In genomic region chr9:120946259-120946658, GRCh38 we compare ENCODE assay signal across 2 cellular contexts.
TF ChIP-seq lines count a peak whose summit lies in the region.

No MANE protein-coding gene starts in this region.

TF ChIP-seq in IMR-90, 13 proteins besides CTCF, POLR2A, EP300 and RAD21 (continued from another document):
- no peak for TF ChIP-seq MAFK (IDR thresholded peaks at IDR 0.05; ENCODE audit: low read depth, low read length)
- TF ChIP-seq MAZ (IDR thresholded peaks at IDR 0.05; ENCODE audit: borderline replicate concordance, low read depth, low read length): no peak
- no peak for TF ChIP-seq FOS (IDR thresholded peaks at IDR 0.05; ENCODE audit: low read depth, low read length)
- no peak for TF ChIP-seq NFE2L2 (IDR thresholded peaks at IDR 0.05; ENCODE audit: low read depth, low read length)
- TF ChIP-seq, protein P1, sequence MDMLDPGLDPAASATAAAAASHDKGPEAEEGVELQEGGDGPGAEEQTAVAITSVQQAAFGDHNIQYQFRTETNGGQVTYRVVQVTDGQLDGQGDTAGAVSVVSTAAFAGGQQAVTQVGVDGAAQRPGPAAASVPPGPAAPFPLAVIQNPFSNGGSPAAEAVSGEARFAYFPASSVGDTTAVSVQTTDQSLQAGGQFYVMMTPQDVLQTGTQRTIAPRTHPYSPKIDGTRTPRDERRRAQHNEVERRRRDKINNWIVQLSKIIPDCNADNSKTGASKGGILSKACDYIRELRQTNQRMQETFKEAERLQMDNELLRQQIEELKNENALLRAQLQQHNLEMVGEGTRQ (IDR thresholded peaks at IDR 0.05; ENCODE audit: low read depth, low read length): no peak
- no peak for TF ChIP-seq BHLHE40 (IDR thresholded peaks at IDR 0.05; ENCODE audit: low read depth, low read length)
- TF ChIP-seq, protein P2, sequence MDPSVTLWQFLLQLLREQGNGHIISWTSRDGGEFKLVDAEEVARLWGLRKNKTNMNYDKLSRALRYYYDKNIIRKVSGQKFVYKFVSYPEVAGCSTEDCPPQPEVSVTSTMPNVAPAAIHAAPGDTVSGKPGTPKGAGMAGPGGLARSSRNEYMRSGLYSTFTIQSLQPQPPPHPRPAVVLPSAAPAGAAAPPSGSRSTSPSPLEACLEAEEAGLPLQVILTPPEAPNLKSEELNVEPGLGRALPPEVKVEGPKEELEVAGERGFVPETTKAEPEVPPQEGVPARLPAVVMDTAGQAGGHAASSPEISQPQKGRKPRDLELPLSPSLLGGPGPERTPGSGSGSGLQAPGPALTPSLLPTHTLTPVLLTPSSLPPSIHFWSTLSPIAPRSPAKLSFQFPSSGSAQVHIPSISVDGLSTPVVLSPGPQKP (IDR thresholded peaks at IDR 0.05; ENCODE audit: borderline replicate concordance, low read depth, low read length): no peak
- TF ChIP-seq SMC3 (IDR thresholded peaks at IDR 0.05; ENCODE audit: low read depth, low read length): no peak
- TF ChIP-seq MXI1 (IDR thresholded peaks at IDR 0.05; ENCODE audit: borderline replicate concordance, low read depth, low read length): no peak
- TF ChIP-seq CEBPB (IDR thresholded peaks at IDR 0.05; ENCODE audit: low read depth, low read length): no peak
- TF ChIP-seq RFX5 (IDR thresholded peaks at IDR 0.05; ENCODE audit: low read depth, low read length): no peak
TF ChIP-seq in IMR-90: peak in this region for 0.

TF ChIP-seq in WTC11, 78 proteins besides CTCF, POLR2A, EP300 and RAD21 (continued from another document):
- TF ChIP-seq, protein P3, sequence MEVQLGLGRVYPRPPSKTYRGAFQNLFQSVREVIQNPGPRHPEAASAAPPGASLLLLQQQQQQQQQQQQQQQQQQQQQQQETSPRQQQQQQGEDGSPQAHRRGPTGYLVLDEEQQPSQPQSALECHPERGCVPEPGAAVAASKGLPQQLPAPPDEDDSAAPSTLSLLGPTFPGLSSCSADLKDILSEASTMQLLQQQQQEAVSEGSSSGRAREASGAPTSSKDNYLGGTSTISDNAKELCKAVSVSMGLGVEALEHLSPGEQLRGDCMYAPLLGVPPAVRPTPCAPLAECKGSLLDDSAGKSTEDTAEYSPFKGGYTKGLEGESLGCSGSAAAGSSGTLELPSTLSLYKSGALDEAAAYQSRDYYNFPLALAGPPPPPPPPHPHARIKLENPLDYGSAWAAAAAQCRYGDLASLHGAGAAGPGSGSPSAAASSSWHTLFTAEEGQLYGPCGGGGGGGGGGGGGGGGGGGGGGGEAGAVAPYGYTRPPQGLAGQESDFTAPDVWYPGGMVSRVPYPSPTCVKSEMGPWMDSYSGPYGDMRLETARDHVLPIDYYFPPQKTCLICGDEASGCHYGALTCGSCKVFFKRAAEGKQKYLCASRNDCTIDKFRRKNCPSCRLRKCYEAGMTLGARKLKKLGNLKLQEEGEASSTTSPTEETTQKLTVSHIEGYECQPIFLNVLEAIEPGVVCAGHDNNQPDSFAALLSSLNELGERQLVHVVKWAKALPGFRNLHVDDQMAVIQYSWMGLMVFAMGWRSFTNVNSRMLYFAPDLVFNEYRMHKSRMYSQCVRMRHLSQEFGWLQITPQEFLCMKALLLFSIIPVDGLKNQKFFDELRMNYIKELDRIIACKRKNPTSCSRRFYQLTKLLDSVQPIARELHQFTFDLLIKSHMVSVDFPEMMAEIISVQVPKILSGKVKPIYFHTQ (CRISPR knock-in tag; IDR thresholded peaks at IDR 0.05): no peak
